In the genomic region with DNA sequence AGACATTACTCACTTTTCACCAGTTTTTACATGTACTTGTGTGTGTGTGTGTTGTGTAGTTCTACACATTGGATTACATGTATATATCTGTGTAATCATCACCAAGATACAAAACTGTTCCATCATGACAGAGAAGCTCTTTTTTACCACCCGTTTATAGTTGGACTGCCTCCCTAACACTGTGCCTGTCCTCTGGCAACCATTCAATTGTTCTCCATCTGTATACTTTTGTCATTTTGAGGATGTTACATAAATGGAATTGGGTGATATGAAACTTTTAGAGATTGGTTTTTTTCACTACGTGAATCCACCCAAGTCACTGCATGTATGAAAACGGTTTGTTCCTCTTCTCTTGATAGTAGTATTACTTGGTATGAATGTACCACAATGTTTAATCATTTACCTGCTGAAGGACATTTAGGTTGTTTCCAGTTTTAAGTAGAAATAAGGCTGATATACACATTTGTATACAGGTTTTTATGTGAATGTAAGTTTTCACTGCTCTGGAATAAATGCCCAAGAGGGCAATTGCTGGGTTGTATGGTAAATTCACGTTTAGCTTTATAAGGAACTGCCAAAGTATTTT, we compare ENCODE assay signal across 24 cellular contexts.
"Had no signal": no experiment of that assay in that cellular context is flagged by ENCODE, and none has a peak within 500 bp of the region (broad histone marks: within the 10 kb centered on the region; RNA-seq: fewer than 3 reads in every experiment).

No MANE protein-coding gene starts in this region.

- FAIRE-seq: bronchial epithelial cell, endometrium, kidney had no signal

- H3K36me3 ChIP-seq: right lobe of liver had no signal

- H3K9me3 ChIP-seq: left lung, right lobe of liver, stomach, suprapubic skin, tibial nerve had no signal

- H3K4me1 ChIP-seq: left lung, suprapubic skin, tibial nerve had no signal

- DNase-seq: activated CD4-positive, alpha-beta memory T cell treated with anti-CD3 and anti-CD28 coated beads, Interleukin-2, amount 10 ng/mL, durations not matched to agents 7 days and 5 days; activated CD4-positive, alpha-beta T cell treated with anti-CD3 and anti-CD28 coated beads, Interleukin-2, amount 10 ng/mL, durations not matched to agents 24 days and 14 days; activated effector memory CD4-positive, alpha-beta T cell treated with anti-CD3 and anti-CD28 coated beads, Interleukin-2, amount 50 U/mL, for 16 hours; activated naive CD4-positive, alpha-beta T cell treated with anti-CD3 and anti-CD28 coated beads, Interleukin-2, amount 10 ng/mL, durations not matched to agents 7 days and 5 days; activated T-cell treated with anti-CD3 and anti-CD28 coated beads for 4 hours; amygdala; effector CD4-positive, alpha-beta T cell; erythroblast; foreskin fibroblast; kidney; left lung; naive B cell; occipital lobe; right lobe of liver; stimulated activated CD4-positive, alpha-beta T cell treated with anti-CD3 and anti-CD28 coated beads, Interleukin-1b, Interleukin-23, amount 100 ng/mL, for 48 hours; stomach had no signal

- ATAC-seq: activated CD4-positive, CD25-positive, alpha-beta regulatory T cell treated with anti-CD3 and anti-CD28 coated beads, Interleukin-2, amount 50 U/mL, for 24 hours; left lung; stimulated activated effector memory CD8-positive, alpha-beta T cell treated with anti-CD3 and anti-CD28 coated beads, Interleukin-12 subunit alpha, Interleukin-12 subunit beta, amount 100 ng/mL, for 72 hours had no signal

- H3K4me3 ChIP-seq: left lung, lung, right lobe of liver, skin epidermis, stomach, suprapubic skin, tibial nerve had no signal

- H3K27me3 ChIP-seq: left lung, right lobe of liver, stomach, suprapubic skin, tibial nerve had no signal

- H3K27ac ChIP-seq: left lung, skin epidermis, stomach, suprapubic skin, tibial nerve had no signal
